ENCODE assay signal across 1 cellular context in the genomic region with DNA sequence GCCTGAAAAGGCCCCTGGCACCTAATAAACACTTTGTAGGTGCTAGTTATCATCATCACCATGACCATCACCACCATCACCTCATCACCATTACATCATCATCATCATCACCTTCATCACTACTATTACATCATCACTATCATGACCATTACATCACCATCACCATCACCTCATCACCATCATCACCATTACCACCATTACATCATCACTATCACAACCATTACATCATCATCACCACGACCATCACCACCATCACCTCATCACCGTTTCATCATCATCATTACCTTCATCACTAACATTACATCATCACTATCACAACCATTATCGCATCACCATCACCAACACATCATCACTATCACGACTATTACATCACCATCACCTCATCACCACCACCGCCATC.
TF ChIP-seq lines count a peak whose summit lies in the region.

No MANE protein-coding gene starts in this region.

TF ChIP-seq in HEK293, 187 proteins besides CTCF, POLR2A, EP300 and RAD21 (continued from another document):
- TF ChIP-seq ZBTB21 (tag by site-specific recombination; IDR thresholded peaks at IDR 0.05) (peak; percentile 49), ZNF560 (tag by site-specific recombination; IDR thresholded peaks at IDR 0.05; ENCODE audit: borderline replicate concordance) (no peak), ZNF747 (tag by site-specific recombination; IDR thresholded peaks at IDR 0.05) (peak; percentile 88; the same call in 1 of the 2 replicates), ZNF785 (tag by site-specific recombination; IDR thresholded peaks at IDR 0.05) (peak; percentile 84), ZNF768 (tag by site-specific recombination; IDR thresholded peaks at IDR 0.05) (no peak)
- TF ChIP-seq, protein P1, sequence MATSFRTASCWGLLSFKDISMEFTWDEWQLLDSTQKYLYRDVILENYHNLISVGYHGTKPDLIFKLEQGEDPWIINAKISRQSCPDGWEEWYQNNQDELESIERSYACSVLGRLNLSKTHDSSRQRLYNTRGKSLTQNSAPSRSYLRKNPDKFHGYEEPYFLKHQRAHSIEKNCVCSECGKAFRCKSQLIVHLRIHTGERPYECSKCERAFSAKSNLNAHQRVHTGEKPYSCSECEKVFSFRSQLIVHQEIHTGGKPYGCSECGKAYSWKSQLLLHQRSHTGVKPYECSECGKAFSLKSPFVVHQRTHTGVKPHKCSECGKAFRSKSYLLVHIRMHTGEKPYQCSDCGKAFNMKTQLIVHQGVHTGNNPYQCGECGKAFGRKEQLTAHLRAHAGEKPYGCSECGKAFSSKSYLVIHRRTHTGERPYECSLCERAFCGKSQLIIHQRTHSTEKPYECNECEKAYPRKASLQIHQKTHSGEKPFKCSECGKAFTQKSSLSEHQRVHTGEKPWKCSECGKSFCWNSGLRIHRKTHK (tag by site-specific recombination; IDR thresholded peaks at IDR 0.05) = peak; percentile 32; the same call in 1 of the 2 replicates
